8 cellular contexts compared by ENCODE assay signal in the genomic region with DNA sequence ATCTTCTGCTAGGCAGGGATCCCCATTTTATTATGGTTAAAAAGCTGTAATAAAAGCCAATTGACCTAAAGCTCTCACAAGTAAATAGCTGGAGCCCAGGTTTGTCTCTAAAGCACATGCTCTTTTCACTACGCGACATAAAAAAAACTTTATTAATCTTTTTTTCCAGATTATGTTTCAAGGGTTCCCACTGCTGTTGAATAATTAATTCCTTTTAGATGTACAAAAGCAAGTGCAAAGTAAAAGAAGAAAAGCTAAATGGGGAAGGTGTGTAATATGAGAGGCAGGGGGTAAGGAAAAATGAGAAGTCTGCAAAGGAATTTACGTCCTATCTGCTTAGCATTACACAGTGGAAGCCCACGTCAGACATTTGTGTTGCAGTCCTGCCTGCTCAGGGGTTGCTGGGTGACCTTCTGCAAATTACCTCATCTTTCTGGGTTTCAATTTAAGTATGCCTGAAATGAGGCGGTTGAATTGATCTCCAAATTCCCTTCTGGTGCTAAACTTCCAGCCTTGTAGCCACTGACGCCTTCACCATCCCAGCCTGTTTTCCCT. TPM values are rescaled to one million over a fixed set of nuclear protein-coding genes. Genes with fewer than 3 reads are reported as not detected.
DNase-seq lines count a peak whose midpoint lies in the region; ATAC-seq and TF ChIP-seq lines count a peak whose summit lies in the region.

No MANE protein-coding gene starts in this region.

- DNase-seq in activated gamma-delta T cell treated with Interleukin-2 at 50 U/mL for 16 hours (peak; percentile 32), activated gamma-delta T cell (lab: John Stamatoyannopoulos, UW) (no peak), NOMO-1 (lab: John Stamatoyannopoulos, UW; ENCODE audit: unreplicated experiment in 2 of 2) (peak; percentile 45 to 78), heart right ventricle (peak in 1 of 2 donors; percentile 39), prostate gland (ENCODE audit: low spot score) (no peak), NCI-H1417 (lab: John Stamatoyannopoulos, UW) (no peak)

- 17 to 18% methylated on average over 6 of the region's 6 CpGs for WGBS in heart right ventricle, 2 donors
- 5% methylated on average over 6 of the region's 6 CpGs for WGBS in prostate gland

- ATAC-seq in HG02938 (IDR thresholded peaks at IDR 0.05; ENCODE audit: unreplicated experiment) (peak; percentile 34), heart right ventricle (peak; percentile 18 to 51 (median 38))

- H3K4me3 ChIP-seq in heart right ventricle = peak overlapping the region; percentile 33 to 83 (median 70)
- peak overlapping the region; percentile 52 to 57 for H3K4me3 ChIP-seq in prostate gland

- peaks cover 39% of the 10 kb centered on the region for H3K4me1 Mint-ChIP-seq in activated naive CD4-positive, alpha-beta T cell treated with anti-CD3 and anti-CD28 coated beads, Interleukin-2, amount 50 U/mL, for 24 hours

- H3K4me3 Mint-ChIP-seq in activated naive CD4-positive, alpha-beta T cell treated with anti-CD3 and anti-CD28 coated beads, Interleukin-2, amount 50 U/mL, for 24 hours = peak overlapping the region; percentile 92

- H3K27me3 ChIP-seq in heart right ventricle = no peaks in the 10 kb centered on the region
- no peaks in the 10 kb centered on the region for H3K27me3 ChIP-seq in prostate gland (replicated peaks; ENCODE audit: insufficient read depth)

- intact Hi-C loops in heart right ventricle (cut with DNase I) = no loop called here
- intact Hi-C loops in prostate gland (cut with DNase I) = no loop called here

- peaks cover 13% of the 10 kb centered on the region for H3K36me3 Mint-ChIP-seq in activated naive CD4-positive, alpha-beta T cell treated with anti-CD3 and anti-CD28 coated beads, Interleukin-2, amount 50 U/mL, for 24 hours

- no peaks in the 10 kb centered on the region for H3K27me3 Mint-ChIP-seq in activated naive CD4-positive, alpha-beta T cell treated with anti-CD3 and anti-CD28 coated beads, Interleukin-2, amount 50 U/mL, for 24 hours

- no peak for TF ChIP-seq POLR2A in prostate gland (IDR thresholded peaks at IDR 0.05)

- peaks cover 0 to 65% (median 12%) of the 10 kb centered on the region in 9 donors for H3K4me1 ChIP-seq in heart right ventricle
- H3K4me1 ChIP-seq in prostate gland (replicated peaks) = no peaks in the 10 kb centered on the region

- no peaks in the 10 kb centered on the region for H3K9me3 ChIP-seq in heart right ventricle
- H3K9me3 ChIP-seq in prostate gland = no peaks in the 10 kb centered on the region

- H3K36me3 ChIP-seq in heart right ventricle = peaks cover 0 to 17% (median 0%) of the 10 kb centered on the region in 9 donors
- H3K36me3 ChIP-seq in prostate gland = no peaks in the 10 kb centered on the region

- H3K27ac ChIP-seq in heart right ventricle (peak overlapping the region; percentile 74 to 99 (median 90)), prostate gland (peak overlapping the region; percentile 87 to 94)

- H3K27ac Mint-ChIP-seq in activated naive CD4-positive, alpha-beta T cell treated with anti-CD3 and anti-CD28 coated beads, Interleukin-2, amount 50 U/mL, for 24 hours = peak overlapping the region; percentile 99

- no peak for TF ChIP-seq CTCF in heart right ventricle (IDR thresholded peaks at IDR 0.05)
- no peak for TF ChIP-seq CTCF in prostate gland (IDR thresholded peaks at IDR 0.05)

- no peaks in the 10 kb centered on the region for H3K9me3 Mint-ChIP-seq in activated naive CD4-positive, alpha-beta T cell treated with anti-CD3 and anti-CD28 coated beads, Interleukin-2, amount 50 U/mL, for 24 hours

RNA-seq across cellular contexts. Expression of a gene that starts 0.8 kb away (rescaled TPM):
- total RNA-seq in heart right ventricle (10 to 100 TPM in 1 of 10 donors, 1 to 10 TPM in 9; 1.2 to 15.3 (median 3.8) TPM), prostate gland (10 to 100 TPM in 1 of 2 donors, 1 to 10 TPM in 1; 3.8 to 28.3 TPM)
- polyA plus RNA-seq in heart right ventricle = 1 to 10 TPM; 3.0 to 6.6 TPM

Comparison
In these comparisons a context has a peak if more than half of its experiments do, and no peak if none do; other contexts are left out.
1. DNase-seq: peak in activated gamma-delta T cell treated with Interleukin-2 at 50 U/mL for 16 hours (single experiment) and NOMO-1 (2 of 2); none in activated gamma-delta T cell (single experiment), prostate gland (single experiment) and NCI-H1417 (0 of 3).